In genomic region chr11:127474735-127475134, GRCh38 we compare ENCODE assay signal across 15 cellular contexts.
DNase-seq lines count a peak whose midpoint lies in the region; ATAC-seq and TF ChIP-seq lines count a peak whose summit lies in the region.
"Had no signal": no experiment of that assay in that cellular context is flagged by ENCODE, and none has a peak within 500 bp of the region (broad histone marks: within the 10 kb centered on the region; RNA-seq: fewer than 3 reads in every experiment).

No MANE protein-coding gene starts in this region.

- H3K9me3 ChIP-seq in DND-41 (ENCODE audit: insufficient read depth, low read length, severe bottlenecking), result no peaks in the 10 kb centered on the region
- H3K9me3 ChIP-seq in neuronal stem cell (replicated peaks in 1 of 2; ENCODE audit: control insufficient read depth in 2 of 2, insufficient read depth in 1 of 2, low read depth in 1 of 2, low read length in 2 of 2), result no peaks in the 10 kb centered on the region
- H3K9me3 ChIP-seq: A549, BE2C, HAP-1 had no signal

- H3K9ac ChIP-seq in DND-41 (ENCODE audit: low read depth, low read length) (no peak overlapping the region), neuronal stem cell (ENCODE audit: low read depth, low read length, poor library complexity) (no peak overlapping the region)

- no peak for ATAC-seq in DND-41 (ENCODE audit: insufficient read depth, low read depth)
- ATAC-seq in activated naive CD4-positive, alpha-beta T cell treated with anti-CD3 and anti-CD28 coated beads, Interleukin-2, amount 50 U/mL, for 72 hours, result no peak
- ATAC-seq: A549 had no signal

- H3K9me3 Mint-ChIP-seq in activated naive CD4-positive, alpha-beta T cell treated with anti-CD3 and anti-CD28 coated beads, Interleukin-2, amount 50 U/mL, for 72 hours, result no peaks in the 10 kb centered on the region

- H3K4me3 ChIP-seq in DND-41 (ENCODE audit: low read depth in 1 of 2, low read length in 2 of 2), result no peak overlapping the region
- H3K4me3 ChIP-seq in neuronal stem cell (ENCODE audit: low read length in 2 of 2), result no peak overlapping the region
- H3K4me3 ChIP-seq: A549, HAP-1 had no signal

- WGBS in neuronal stem cell (ENCODE audit: extremely low coverage in 2 of 2, insufficient read length in 2 of 2, insufficient replicate concordance in 1 of 2), 2 donors, result no CpG with 5 or more reads among the region's 1 CpG

- H3K4me2 ChIP-seq in DND-41 (ENCODE audit: insufficient read depth, low read length) (0 out of 2 replicates have a peak overlapping the region, but pooled peaks have one; percentile 45), neuronal stem cell (ENCODE audit: insufficient read depth, low read length, poor library complexity, severe bottlenecking) (no peak overlapping the region)
- H3K4me2 ChIP-seq: A549 had no signal

- intact Hi-C loops in posterior cingulate gyrus (cut with DNase I), result no loop called here

- H3K36me3 Mint-ChIP-seq in activated naive CD4-positive, alpha-beta T cell treated with anti-CD3 and anti-CD28 coated beads, Interleukin-2, amount 50 U/mL, for 72 hours, result no peaks in the 10 kb centered on the region
- H3K36me3 Mint-ChIP-seq: CD4-positive, alpha-beta memory T cell had no signal

- H3K36me3 ChIP-seq in DND-41 (ENCODE audit: insufficient read depth, low read length) (no peaks in the 10 kb centered on the region), neuronal stem cell (replicated peaks in 1 of 2; ENCODE audit: control insufficient read depth in 2 of 2, insufficient read depth in 2 of 2, low read length in 2 of 2) (no peaks in the 10 kb centered on the region)
- H3K36me3 ChIP-seq: BE2C, HAP-1 had no signal

- H2BK120ac ChIP-seq in neuronal stem cell (ENCODE audit: low read depth, low read length), result no peak overlapping the region

- H2BK12ac ChIP-seq in neuronal stem cell (ENCODE audit: low read length), result no peak overlapping the region

- H4K20me1 ChIP-seq in DND-41 (ENCODE audit: insufficient read depth, low read length), result no peaks in the 10 kb centered on the region

- H4K91ac ChIP-seq in neuronal stem cell (ENCODE audit: low read depth, low read length, poor library complexity), result no peak overlapping the region

- DNase-seq in COLO668 (lab: John Stamatoyannopoulos, UW; ENCODE audit: unreplicated experiment) (peak; percentile 27), DND-41 (no peak), kidney tubule cell (ENCODE audit: low spot score) (peak; percentile 30), neuronal stem cell (ENCODE audit: low spot score) (peak; percentile 37), HT-29 (ENCODE audit: low spot score) (no peak), posterior cingulate gyrus (no peak)
- DNase-seq in activated naive CD4-positive, alpha-beta T cell treated with anti-CD3 and anti-CD28 coated beads, Interleukin-2, amount 50 U/mL, for 72 hours (ENCODE audit: low spot score in 2 of 2), result no peak
- DNase-seq: BE2C; CD4-positive, alpha-beta memory T cell; COR-L47; DMS79 treated with DMSO at 0.1 percent for 48 hours; GDM1 had no signal

- no peak overlapping the region for H3K4ac ChIP-seq in neuronal stem cell (ENCODE audit: low read length)

- H3K79me2 ChIP-seq in DND-41 (ENCODE audit: insufficient read depth, low read length), result no peaks in the 10 kb centered on the region

- H2AFZ ChIP-seq in DND-41 (ENCODE audit: low read depth, low read length) (no peak overlapping the region), neuronal stem cell (ENCODE audit: low read length) (peak overlapping the region; percentile 75)

- no peak overlapping the region for H2BK5ac ChIP-seq in neuronal stem cell (ENCODE audit: low read length)

- H3K14ac ChIP-seq in neuronal stem cell (ENCODE audit: low read length), result no peak overlapping the region

- no peak overlapping the region for H2AK5ac ChIP-seq in neuronal stem cell (ENCODE audit: low read depth, low read length)

- no peak overlapping the region for H3K27ac Mint-ChIP-seq in activated naive CD4-positive, alpha-beta T cell treated with anti-CD3 and anti-CD28 coated beads, Interleukin-2, amount 50 U/mL, for 72 hours
- H3K27ac Mint-ChIP-seq: CD4-positive, alpha-beta memory T cell had no signal

- TF ChIP-seq CTCF in DND-41 (IDR thresholded peaks at IDR 0.05; ENCODE audit: borderline replicate concordance, extremely low read depth, low read length, poor library complexity, severe bottlenecking), result no peak

- H3K4me1 ChIP-seq in DND-41 (ENCODE audit: insufficient read depth, low read length) (peaks cover 17% of the 10 kb centered on the region), neuronal stem cell (ENCODE audit: control insufficient read depth in 2 of 2, insufficient read depth in 1 of 2, low read depth in 1 of 2, low read length in 2 of 2) (peaks cover 11 to 15% of the 10 kb centered on the region in 2 donors)
- H3K4me1 ChIP-seq: A549, BE2C, HAP-1 had no signal

- H4K8ac ChIP-seq in neuronal stem cell (ENCODE audit: low read depth, low read length), result no peak overlapping the region

- H3K27ac ChIP-seq in DND-41 (ENCODE audit: low read length) (0 out of 2 replicates have a peak overlapping the region, but pooled peaks have one; percentile 17), neuronal stem cell (replicated peaks; ENCODE audit: low read length) (no peak overlapping the region)
- H3K27ac ChIP-seq: A549, C4-2B had no signal

- no peaks in the 10 kb centered on the region for H3K79me1 ChIP-seq in neuronal stem cell (ENCODE audit: low read depth, low read length)

- H3K27me3 ChIP-seq in DND-41 (ENCODE audit: insufficient read depth, low read length, poor library complexity), result no peaks in the 10 kb centered on the region
- no peaks in the 10 kb centered on the region for H3K27me3 ChIP-seq in neuronal stem cell (ENCODE audit: control insufficient read depth in 3 of 3, insufficient read depth in 3 of 3, low read depth in 1 of 3, low read length in 3 of 3)
- H3K27me3 ChIP-seq: BE2C had no signal

- H3K23ac ChIP-seq in neuronal stem cell (ENCODE audit: low read depth, low read length, poor library complexity), result no peak overlapping the region

- H3K18ac ChIP-seq in neuronal stem cell (ENCODE audit: low read length), result no peak overlapping the region

- no peak overlapping the region for H2BK15ac ChIP-seq in neuronal stem cell (ENCODE audit: low read length)

Comparison
In these comparisons a context has a peak if more than half of its experiments do, and no peak if none do; other contexts are left out.
1. DNase-seq: peak in COLO668 (single experiment), kidney tubule cell (single experiment) and neuronal stem cell (single experiment); none in DND-41 (single experiment), HT-29 (single experiment), activated naive CD4-positive, alpha-beta T cell treated with anti-CD3 and anti-CD28 coated beads, Interleukin-2, amount 50 U/mL, for 72 hours (0 of 2) and posterior cingulate gyrus (0 of 10).